Comparison of ENCODE assay signal across 1 cellular context in the genomic region with DNA sequence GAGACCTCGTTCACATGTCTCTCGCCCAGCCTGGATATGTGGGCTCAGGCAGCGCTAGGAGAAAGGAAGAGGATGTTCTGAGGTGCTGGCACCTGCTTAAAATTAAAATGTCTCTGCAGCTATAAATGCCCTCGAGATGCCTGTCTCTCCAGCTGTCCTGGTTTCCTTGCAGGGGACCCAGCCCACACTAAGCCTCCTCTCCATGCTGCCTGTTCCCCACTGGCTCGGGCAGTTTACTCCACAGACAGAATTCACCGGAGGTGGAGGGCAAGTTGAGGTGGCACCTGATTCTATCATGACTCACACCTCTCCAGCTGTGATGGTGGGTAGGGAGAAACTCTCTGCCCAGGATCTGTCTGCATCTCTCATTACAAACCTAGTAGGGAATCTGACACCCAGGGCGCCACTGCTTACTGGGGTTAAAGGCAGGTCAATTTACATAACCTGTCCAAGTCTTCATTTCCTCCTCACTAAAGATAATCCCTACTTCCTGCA.
A peak's percentile ranks its signal among the peaks of the same experiment; 100 is the strongest.
TF ChIP-seq lines count a peak whose summit lies in the region.

No MANE protein-coding gene starts in this region.

TF ChIP-seq in HEK293, 187 proteins besides CTCF, POLR2A, EP300 and RAD21 (continued from another document):
- TF ChIP-seq, protein P1, sequence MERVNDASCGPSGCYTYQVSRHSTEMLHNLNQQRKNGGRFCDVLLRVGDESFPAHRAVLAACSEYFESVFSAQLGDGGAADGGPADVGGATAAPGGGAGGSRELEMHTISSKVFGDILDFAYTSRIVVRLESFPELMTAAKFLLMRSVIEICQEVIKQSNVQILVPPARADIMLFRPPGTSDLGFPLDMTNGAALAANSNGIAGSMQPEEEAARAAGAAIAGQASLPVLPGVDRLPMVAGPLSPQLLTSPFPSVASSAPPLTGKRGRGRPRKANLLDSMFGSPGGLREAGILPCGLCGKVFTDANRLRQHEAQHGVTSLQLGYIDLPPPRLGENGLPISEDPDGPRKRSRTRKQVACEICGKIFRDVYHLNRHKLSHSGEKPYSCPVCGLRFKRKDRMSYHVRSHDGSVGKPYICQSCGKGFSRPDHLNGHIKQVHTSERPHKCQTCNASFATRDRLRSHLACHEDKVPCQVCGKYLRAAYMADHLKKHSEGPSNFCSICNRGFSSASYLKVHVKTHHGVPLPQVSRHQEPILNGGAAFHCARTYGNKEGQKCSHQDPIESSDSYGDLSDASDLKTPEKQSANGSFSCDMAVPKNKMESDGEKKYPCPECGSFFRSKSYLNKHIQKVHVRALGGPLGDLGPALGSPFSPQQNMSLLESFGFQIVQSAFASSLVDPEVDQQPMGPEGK (tag by site-specific recombination; IDR thresholded peaks at IDR 0.05) = peak; percentile 32
- TF ChIP-seq ZNF10 (tag by site-specific recombination; IDR thresholded peaks at IDR 0.05) (peak; percentile 48; the same call in 1 of the 2 replicates), ZFHX2 (tag by site-specific recombination; conservative IDR thresholded peaks at IDR 0.05) (peak; percentile 66), KLF16 (tag by site-specific recombination; IDR thresholded peaks at IDR 0.05) (no peak), ZNF19 (tag by site-specific recombination; IDR thresholded peaks at IDR 0.05; ENCODE audit: low read depth) (no peak), KLF8 (tag by site-specific recombination; IDR thresholded peaks at IDR 0.05) (0 out of 2 replicates have a peak, but pooled peaks have one; percentile 17), EGR2 (tag by site-specific recombination; IDR thresholded peaks at IDR 0.05; ENCODE audit: low read depth) (peak; percentile 47), ZNF549 (tag by site-specific recombination; IDR thresholded peaks at IDR 0.05) (no peak), ZBTB17 (tag by site-specific recombination; IDR thresholded peaks at IDR 0.05) (peak; percentile 26; the same call in 1 of the 2 replicates)
